ENCODE assay signal across 1 cellular context in the genomic region with DNA sequence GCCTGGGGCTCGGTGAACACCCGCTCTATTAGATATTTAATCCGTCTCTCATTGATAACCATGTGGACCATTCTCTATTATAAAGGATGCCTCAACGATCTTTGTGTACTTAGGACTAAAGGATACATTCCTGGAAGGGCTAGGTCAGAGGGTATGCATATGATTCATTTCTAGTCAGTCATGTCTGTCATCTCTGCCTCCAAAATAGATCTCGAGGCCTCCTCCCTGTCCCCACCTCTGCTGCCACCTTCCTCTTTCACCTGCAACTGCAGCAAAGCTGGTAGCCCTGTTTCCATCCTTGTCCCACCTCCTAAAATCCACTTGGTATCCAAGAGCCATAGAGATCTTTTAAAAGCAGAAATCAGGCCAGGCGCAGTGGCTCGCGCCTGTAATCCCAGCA.
TF ChIP-seq lines count a peak whose summit lies in the region.

No MANE protein-coding gene starts in this region.

TF ChIP-seq in GM23338, 12 proteins besides CTCF, POLR2A, EP300 and RAD21 (continued from another document):
- TF ChIP-seq, protein P1, sequence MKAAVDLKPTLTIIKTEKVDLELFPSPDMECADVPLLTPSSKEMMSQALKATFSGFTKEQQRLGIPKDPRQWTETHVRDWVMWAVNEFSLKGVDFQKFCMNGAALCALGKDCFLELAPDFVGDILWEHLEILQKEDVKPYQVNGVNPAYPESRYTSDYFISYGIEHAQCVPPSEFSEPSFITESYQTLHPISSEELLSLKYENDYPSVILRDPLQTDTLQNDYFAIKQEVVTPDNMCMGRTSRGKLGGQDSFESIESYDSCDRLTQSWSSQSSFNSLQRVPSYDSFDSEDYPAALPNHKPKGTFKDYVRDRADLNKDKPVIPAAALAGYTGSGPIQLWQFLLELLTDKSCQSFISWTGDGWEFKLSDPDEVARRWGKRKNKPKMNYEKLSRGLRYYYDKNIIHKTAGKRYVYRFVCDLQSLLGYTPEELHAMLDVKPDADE (IDR thresholded peaks at IDR 0.05) = no peak
- TF ChIP-seq ZNF114 (CRISPR knock-in tag; IDR thresholded peaks at IDR 0.05) (no peak), EZH2phosphoT487 (IDR thresholded peaks at IDR 0.05; ENCODE audit: unreplicated experiment) (no peak), JUNB (IDR thresholded peaks at IDR 0.05; ENCODE audit: unreplicated experiment) (no peak), EZH2 (IDR thresholded peaks at IDR 0.05; ENCODE audit: low read depth, unreplicated experiment) (no peak)
- TF ChIP-seq, protein P2, sequence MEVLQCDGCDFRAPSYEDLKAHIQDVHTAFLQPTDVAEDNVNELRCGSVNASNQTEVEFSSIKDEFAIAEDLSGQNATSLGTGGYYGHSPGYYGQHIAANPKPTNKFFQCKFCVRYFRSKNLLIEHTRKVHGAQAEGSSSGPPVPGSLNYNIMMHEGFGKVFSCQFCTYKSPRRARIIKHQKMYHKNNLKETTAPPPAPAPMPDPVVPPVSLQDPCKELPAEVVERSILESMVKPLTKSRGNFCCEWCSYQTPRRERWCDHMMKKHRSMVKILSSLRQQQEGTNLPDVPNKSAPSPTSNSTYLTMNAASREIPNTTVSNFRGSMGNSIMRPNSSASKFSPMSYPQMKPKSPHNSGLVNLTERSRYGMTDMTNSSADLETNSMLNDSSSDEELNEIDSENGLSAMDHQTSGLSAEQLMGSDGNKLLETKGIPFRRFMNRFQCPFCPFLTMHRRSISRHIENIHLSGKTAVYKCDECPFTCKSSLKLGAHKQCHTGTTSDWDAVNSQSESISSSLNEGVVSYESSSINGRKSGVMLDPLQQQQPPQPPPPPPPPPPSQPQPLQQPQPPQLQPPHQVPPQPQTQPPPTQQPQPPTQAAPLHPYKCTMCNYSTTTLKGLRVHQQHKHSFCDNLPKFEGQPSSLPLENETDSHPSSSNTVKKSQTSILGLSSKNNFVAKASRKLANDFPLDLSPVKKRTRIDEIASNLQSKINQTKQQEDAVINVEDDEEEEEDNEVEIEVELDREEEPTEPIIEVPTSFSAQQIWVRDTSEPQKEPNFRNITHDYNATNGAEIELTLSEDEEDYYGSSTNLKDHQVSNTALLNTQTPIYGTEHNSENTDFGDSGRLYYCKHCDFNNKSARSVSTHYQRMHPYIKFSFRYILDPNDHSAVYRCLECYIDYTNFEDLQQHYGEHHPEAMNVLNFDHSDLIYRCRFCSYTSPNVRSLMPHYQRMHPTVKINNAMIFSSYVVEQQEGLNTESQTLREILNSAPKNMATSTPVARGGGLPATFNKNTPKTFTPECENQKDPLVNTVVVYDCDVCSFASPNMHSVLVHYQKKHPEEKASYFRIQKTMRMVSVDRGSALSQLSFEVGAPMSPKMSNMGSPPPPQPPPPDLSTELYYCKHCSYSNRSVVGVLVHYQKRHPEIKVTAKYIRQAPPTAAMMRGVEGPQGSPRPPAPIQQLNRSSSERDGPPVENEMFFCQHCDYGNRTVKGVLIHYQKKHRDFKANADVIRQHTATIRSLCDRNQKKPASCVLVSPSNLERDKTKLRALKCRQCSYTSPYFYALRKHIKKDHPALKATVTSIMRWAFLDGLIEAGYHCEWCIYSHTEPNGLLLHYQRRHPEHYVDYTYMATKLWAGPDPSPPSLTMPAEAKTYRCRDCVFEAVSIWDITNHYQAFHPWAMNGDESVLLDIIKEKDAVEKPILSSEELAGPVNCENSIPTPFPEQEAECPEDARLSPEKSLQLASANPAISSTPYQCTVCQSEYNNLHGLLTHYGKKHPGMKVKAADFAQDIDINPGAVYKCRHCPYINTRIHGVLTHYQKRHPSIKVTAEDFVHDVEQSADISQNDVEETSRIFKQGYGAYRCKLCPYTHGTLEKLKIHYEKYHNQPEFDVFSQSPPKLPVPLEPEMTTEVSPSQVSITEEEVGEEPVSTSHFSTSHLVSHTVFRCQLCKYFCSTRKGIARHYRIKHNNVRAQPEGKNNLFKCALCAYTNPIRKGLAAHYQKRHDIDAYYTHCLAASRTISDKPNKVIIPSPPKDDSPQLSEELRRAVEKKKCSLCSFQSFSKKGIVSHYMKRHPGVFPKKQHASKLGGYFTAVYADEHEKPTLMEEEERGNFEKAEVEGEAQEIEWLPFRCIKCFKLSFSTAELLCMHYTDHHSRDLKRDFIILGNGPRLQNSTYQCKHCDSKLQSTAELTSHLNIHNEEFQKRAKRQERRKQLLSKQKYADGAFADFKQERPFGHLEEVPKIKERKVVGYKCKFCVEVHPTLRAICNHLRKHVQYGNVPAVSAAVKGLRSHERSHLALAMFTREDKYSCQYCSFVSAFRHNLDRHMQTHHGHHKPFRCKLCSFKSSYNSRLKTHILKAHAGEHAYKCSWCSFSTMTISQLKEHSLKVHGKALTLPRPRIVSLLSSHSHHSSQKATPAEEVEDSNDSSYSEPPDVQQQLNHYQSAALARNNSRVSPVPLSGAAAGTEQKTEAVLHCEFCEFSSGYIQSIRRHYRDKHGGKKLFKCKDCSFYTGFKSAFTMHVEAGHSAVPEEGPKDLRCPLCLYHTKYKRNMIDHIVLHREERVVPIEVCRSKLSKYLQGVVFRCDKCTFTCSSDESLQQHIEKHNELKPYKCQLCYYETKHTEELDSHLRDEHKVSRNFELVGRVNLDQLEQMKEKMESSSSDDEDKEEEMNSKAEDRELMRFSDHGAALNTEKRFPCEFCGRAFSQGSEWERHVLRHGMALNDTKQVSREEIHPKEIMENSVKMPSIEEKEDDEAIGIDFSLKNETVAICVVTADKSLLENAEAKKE (CRISPR knock-in tag; IDR thresholded peaks at IDR 0.05) = no peak
